ENCODE assay signal across 8 cellular contexts in the genomic region with DNA sequence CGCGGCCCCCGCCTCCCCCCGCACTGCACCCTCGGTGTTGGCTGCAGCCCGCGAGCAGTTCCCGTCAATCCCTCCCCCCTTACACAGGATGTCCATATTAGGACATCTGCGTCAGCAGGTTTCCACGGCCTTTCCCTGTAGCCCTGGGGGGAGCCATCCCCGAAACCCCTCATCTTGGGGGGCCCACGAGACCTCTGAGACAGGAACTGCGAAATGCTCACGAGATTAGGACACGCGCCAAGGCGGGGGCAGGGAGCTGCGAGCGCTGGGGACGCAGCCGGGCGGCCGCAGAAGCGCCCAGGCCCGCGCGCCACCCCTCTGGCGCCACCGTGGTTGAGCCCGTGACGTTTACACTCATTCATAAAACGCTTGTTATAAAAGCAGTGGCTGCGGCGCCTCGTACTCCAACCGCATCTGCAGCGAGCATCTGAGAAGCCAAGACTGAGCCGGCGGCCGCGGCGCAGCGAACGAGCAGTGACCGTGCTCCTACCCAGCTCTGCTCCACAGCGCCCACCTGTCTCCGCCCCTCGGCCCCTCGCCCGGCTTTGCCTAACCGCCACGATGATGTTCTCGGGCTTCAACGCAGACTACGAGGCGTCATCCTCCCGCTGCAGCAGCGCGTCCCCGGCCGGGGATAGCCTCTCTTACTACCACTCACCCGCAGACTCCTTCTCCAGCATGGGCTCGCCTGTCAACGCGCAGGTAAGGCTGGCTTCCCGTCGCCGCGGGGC.
A peak's percentile ranks its signal among the peaks of the same experiment; 100 is the strongest.
DNase-seq lines count a peak whose midpoint lies in the region; ATAC-seq and TF ChIP-seq lines count a peak whose summit lies in the region.

A gene (plus strand): TSS at position 407 of the 731 bp plus-strand sequence. CDS start 155 bp downstream, at position 562.

- no peak for TF ChIP-seq CTCF in GM10248 (IDR thresholded peaks at IDR 0.05; ENCODE audit: control extremely low read depth, extremely low read depth, low read depth, missing control alignments)

- ATAC-seq in HG02588 (IDR thresholded peaks at IDR 0.05; ENCODE audit: unreplicated experiment): peak; percentile 71

- H3K36me3 ChIP-seq in SK-N-MC (ENCODE audit: insufficient read depth, low read length): peaks cover 30% of the 10 kb centered on the region

- peak; percentile 97 for DNase-seq in GM10248 (ENCODE audit: extremely low spot score)
- DNase-seq in NCI-H1092 (lab: John Stamatoyannopoulos, UW): peak; percentile 93
- DNase-seq in SK-N-MC (ENCODE audit: low read depth, low spot score): no peak
- DNase-seq in activated naive CD4-positive, alpha-beta T cell treated with anti-CD3 and anti-CD28 coated beads, Interleukin-2, amount 50 U/mL, for 16 hours: peak; percentile 84
- DNase-seq in globus pallidus (ENCODE audit: low spot score): peak; percentile 96
- DNase-seq in nucleus accumbens (lab: John Stamatoyannopoulos, UW): peak; percentile 64 to 98 (median 93)
- DNase-seq in superior temporal gyrus (ENCODE audit: extremely low spot score): peak; percentile 96

- POLR2A ChIA-PET in GM10248 (lab: Yijun Ruan, JAX): interaction anchor here (0.6 to 1.5 kb wide), 9 partner anchors 10 to 688 kb away, joined by 3 to 7 read pairs (median 4); no protein-coding TSS in a partner anchor

- peak within 1 kb of the TSS; percentile 98 for H3K4me3 ChIP-seq in SK-N-MC

- no peaks in the 10 kb centered on the region for H3K9me3 ChIP-seq in SK-N-MC (ENCODE audit: low read depth, low read length)

- H3K27ac ChIP-seq in SK-N-MC: peak within 1 kb of the TSS; percentile 94

- CTCF ChIA-PET in GM10248 (lab: Yijun Ruan, JAX): no interaction called here

- H3K9ac ChIP-seq in SK-N-MC (ENCODE audit: insufficient read length): peak within 1 kb of the TSS; percentile 86
